In genomic region chr3:65549626-65549959, GRCh38 we compare ENCODE assay signal across 12 cellular contexts.
DNase-seq lines count a peak whose midpoint lies in the region; ATAC-seq and TF ChIP-seq lines count a peak whose summit lies in the region.
"Had no signal": no experiment of that assay in that cellular context is flagged by ENCODE, and none has a peak within 500 bp of the region (broad histone marks: within the 10 kb centered on the region; RNA-seq: fewer than 3 reads in every experiment).

No MANE protein-coding gene starts in this region.

- no peak overlapping the region for H3K27ac Mint-ChIP-seq in H9
- H3K27ac Mint-ChIP-seq in chondrocyte (ENCODE audit: unreplicated experiment), result no peak overlapping the region

- H3K4me2 ChIP-seq in H9 (ENCODE audit: insufficient read depth, insufficient read length, low read length) (peak overlapping the region; percentile 39), skeletal muscle satellite cell (ENCODE audit: low read length) (peak overlapping the region; percentile 94)

- peaks cover 9% of the 10 kb centered on the region; the same call in 1 of the 2 replicates for H3K79me2 ChIP-seq in H9 (ENCODE audit: insufficient read depth, low read length)

- H2BK5ac ChIP-seq in H9 (ENCODE audit: insufficient read length, low read length), result no peak overlapping the region

- ATAC-seq in left lung, result no peak
- ATAC-seq in HG03095 (IDR thresholded peaks at IDR 0.05; ENCODE audit: unreplicated experiment), result no peak
- ATAC-seq in HG02870 (IDR thresholded peaks at IDR 0.05; ENCODE audit: unreplicated experiment), result no peak
- ATAC-seq: Panc1 had no signal

- no peaks in the 10 kb centered on the region for H3K36me3 Mint-ChIP-seq in H9 (ENCODE audit: insufficient read depth in 1 of 3, low read depth in 3 of 3)
- no peaks in the 10 kb centered on the region for H3K36me3 Mint-ChIP-seq in chondrocyte (ENCODE audit: low read depth)

- H3K4me3 Mint-ChIP-seq in H9, result peak overlapping the region; percentile 75 to 91
- H3K4me3 Mint-ChIP-seq in chondrocyte (ENCODE audit: unreplicated experiment), result peak overlapping the region; percentile 75

- H4K91ac ChIP-seq in H9 (ENCODE audit: insufficient read length, low read depth, low read length), result no peak overlapping the region

- H3K56ac ChIP-seq in H9 (ENCODE audit: insufficient read length, low read depth, low read length), result no peak overlapping the region

- TF ChIP-seq CTCF in H9 (conservative IDR thresholded peaks at IDR 0.05) (no peak), chondrocyte (IDR thresholded peaks at IDR 0.05) (no peak), left lung (IDR thresholded peaks at IDR 0.05) (no peak)

- H3K18ac ChIP-seq in H9 (ENCODE audit: insufficient read length, low read depth, low read length), result no peak overlapping the region

- H3K27me3 Mint-ChIP-seq in H9 (ENCODE audit: low read depth) (peaks cover 10% of the 10 kb centered on the region), chondrocyte (ENCODE audit: low read depth) (no peaks in the 10 kb centered on the region)

- H3K4me3 ChIP-seq in left lung (peak overlapping the region; percentile 35 to 44), skeletal muscle satellite cell (ENCODE audit: low read length) (peak overlapping the region; percentile 74)

- H4K20me1 ChIP-seq in H9 (ENCODE audit: control insufficient read depth, insufficient read depth, insufficient read length), result no peaks in the 10 kb centered on the region

- no peak overlapping the region for H3K27ac ChIP-seq in H9 (ENCODE audit: insufficient read length, low read depth, low read length)
- H3K27ac ChIP-seq in left lung, result no peak overlapping the region
- H3K27ac ChIP-seq: pancreas had no signal

- H3K4me1 Mint-ChIP-seq in H9, result peaks cover 42 to 51% of the 10 kb centered on the region in 2 experiments
- peaks cover 20% of the 10 kb centered on the region for H3K4me1 Mint-ChIP-seq in chondrocyte (ENCODE audit: low read depth)

- H3K23me2 ChIP-seq in H9 (ENCODE audit: insufficient read length, low read depth, low read length, poor library complexity, severe bottlenecking), result peaks cover 7% of the 10 kb centered on the region

- no peak overlapping the region for H2BK12ac ChIP-seq in H9 (ENCODE audit: insufficient read length, low read depth, low read length)

- DNase-seq in H9, result no peak
- DNase-seq in chondrocyte (ENCODE audit: low spot score), result no peak
- no peak for DNase-seq in left lung
- DNase-seq in NOMO-1 treated with dmso at 0.1 percent for 144 hours (lab: John Stamatoyannopoulos, UW; ENCODE audit: unreplicated experiment), result no peak
- DNase-seq in RPMI8226, result no peak
- DNase-seq: activated T-cell treated with anti-CD3 and anti-CD28 coated beads, Interleukin-2, amount 50 U/mL, for 48 hours; NCI-H187 treated with DMSO at 0.1 percent for 48 hours had no signal

- no peak overlapping the region for H2AK5ac ChIP-seq in H9 (ENCODE audit: insufficient read length, low read length)

- no peak overlapping the region for H3K23ac ChIP-seq in H9 (ENCODE audit: insufficient read length, low read depth, low read length)

- WGBS in H9 (ENCODE audit: extremely low coverage, insufficient read length, low lambda C conversion rate), result no CpG with 5 or more reads among the region's 9 CpGs

- intact Hi-C loops in left lung (cut with DNase I), result no loop called here

- H3K9me3 Mint-ChIP-seq in H9 (no peaks in the 10 kb centered on the region), chondrocyte (ENCODE audit: low read depth) (no peaks in the 10 kb centered on the region)

- H3K9me3 ChIP-seq in H9 (ENCODE audit: control insufficient read depth, low read depth, low read length) (no peaks in the 10 kb centered on the region), left lung (no peaks in the 10 kb centered on the region), skeletal muscle satellite cell (replicated peaks; ENCODE audit: low read length) (no peaks in the 10 kb centered on the region)
- H3K9me3 ChIP-seq: pancreas had no signal

- no peak overlapping the region for H4K8ac ChIP-seq in H9 (replicated peaks; ENCODE audit: insufficient read length, low read depth, low read length)

- H2BK20ac ChIP-seq in H9 (ENCODE audit: low read depth, low read length, poor library complexity, severe bottlenecking), result no peak overlapping the region

- no peak overlapping the region for H4K5ac ChIP-seq in H9 (ENCODE audit: insufficient read length, low read depth, low read length)

- no peak overlapping the region for H3K14ac ChIP-seq in H9 (ENCODE audit: insufficient read depth, low read length)

- no peak overlapping the region for H3K4ac ChIP-seq in H9 (ENCODE audit: low read depth, low read length)

- H2AFZ ChIP-seq in H9 (ENCODE audit: low read length), result no peak overlapping the region

- H2BK15ac ChIP-seq in H9 (ENCODE audit: low read depth, low read length), result no peak overlapping the region

- no peak overlapping the region for H3T11ph ChIP-seq in H9 (ENCODE audit: low read length)

- no peak overlapping the region for H2BK120ac ChIP-seq in H9 (ENCODE audit: low read depth, low read length, poor library complexity, severe bottlenecking)

- no peaks in the 10 kb centered on the region for H3K79me1 ChIP-seq in H9 (ENCODE audit: insufficient read depth, low read depth, low read length, poor library complexity, severe bottlenecking)

- H3K27me3 ChIP-seq in H9 (ENCODE audit: insufficient read depth, low read length) (no peaks in the 10 kb centered on the region), left lung (peaks cover 0 to 23% of the 10 kb centered on the region in 2 donors), skeletal muscle satellite cell (ENCODE audit: control insufficient read depth, insufficient read depth, low read length) (no peaks in the 10 kb centered on the region)
- H3K27me3 ChIP-seq: pancreas had no signal

- no peaks in the 10 kb centered on the region for H3K36me3 ChIP-seq in left lung
- no peaks in the 10 kb centered on the region for H3K36me3 ChIP-seq in skeletal muscle satellite cell (ENCODE audit: insufficient read depth, low read length)
- H3K36me3 ChIP-seq: pancreas had no signal

- no peaks in the 10 kb centered on the region; the same call in 1 of the 2 replicates for H3K4me1 ChIP-seq in H9 (ENCODE audit: insufficient read depth, low read length)
- no peaks in the 10 kb centered on the region for H3K4me1 ChIP-seq in left lung
- peaks cover 7% of the 10 kb centered on the region for H3K4me1 ChIP-seq in skeletal muscle satellite cell (ENCODE audit: control insufficient read depth, insufficient read depth, low read length)

- H3K9ac ChIP-seq in H9 (ENCODE audit: extremely low read depth, insufficient read length, low read length) (no peak overlapping the region), skeletal muscle satellite cell (ENCODE audit: low read depth, low read length) (peak overlapping the region; percentile 21)
